Comparison of ENCODE assay signal across 25 cellular contexts in the genomic region with DNA sequence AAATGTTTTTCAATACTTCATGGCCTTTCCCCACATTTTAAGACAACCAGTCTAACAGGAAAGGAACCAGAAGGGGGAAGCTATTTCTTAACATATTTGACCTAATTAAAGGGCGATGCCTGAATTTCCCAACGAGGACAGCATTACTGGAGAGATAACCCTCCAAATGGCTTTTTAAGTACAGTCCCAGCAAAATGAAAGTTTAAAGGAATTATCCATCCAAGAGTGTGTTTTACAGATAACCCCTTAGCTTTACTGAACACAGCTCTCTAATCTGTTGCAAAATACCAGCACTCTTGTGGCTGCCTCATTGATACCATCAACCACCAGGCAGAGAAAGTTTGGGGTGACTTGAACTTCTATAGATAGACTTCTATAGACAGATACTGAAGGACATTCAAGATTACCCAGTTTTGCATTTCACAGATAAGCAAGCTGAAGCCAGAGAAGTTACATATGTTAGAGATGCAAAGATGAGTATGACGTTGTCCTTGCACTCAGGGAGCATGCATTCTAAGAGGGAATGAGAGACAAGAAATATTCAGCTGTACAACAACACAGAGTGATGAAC.
A peak's percentile ranks its signal among the peaks of the same experiment; 100 is the strongest.
DNase-seq lines count a peak whose midpoint lies in the region; ATAC-seq and TF ChIP-seq lines count a peak whose summit lies in the region.
"Had no signal": no experiment of that assay in that cellular context is flagged by ENCODE, and none has a peak within 500 bp of the region (broad histone marks: within the 10 kb centered on the region; RNA-seq: fewer than 3 reads in every experiment).

No MANE protein-coding gene starts in this region.

- no peak overlapping the region for H3K4me3 ChIP-seq in NB4 (ENCODE audit: low read depth, low read length)
- no peak overlapping the region for H3K4me3 ChIP-seq in neutrophil (ENCODE audit: low read depth in 1 of 2, low read length in 1 of 2)
- H3K4me3 ChIP-seq: GM12878, pancreas, right lobe of liver had no signal

- no peaks in the 10 kb centered on the region for H3K9me3 ChIP-seq in neutrophil
- H3K9me3 ChIP-seq: pancreas, right lobe of liver had no signal

- no peaks in the 10 kb centered on the region for H3K36me3 ChIP-seq in neutrophil
- H3K36me3 ChIP-seq: pancreas, right lobe of liver had no signal

- TF ChIP-seq CTCF in NB4 (IDR thresholded peaks at IDR 0.05; ENCODE audit: low read depth, low read length), result no peak
- TF ChIP-seq CTCF in neutrophil (IDR thresholded peaks at IDR 0.05), result no peak

- H3K27ac ChIP-seq in neutrophil, result peak overlapping the region; percentile 67
- H3K27ac ChIP-seq: pancreas had no signal

- TF ChIP-seq POLR2A in NB4 (IDR thresholded peaks at IDR 0.05; ENCODE audit: extremely low read depth, insufficient read length), result no peak
- TF ChIP-seq POLR2A in erythroblast (IDR thresholded peaks at IDR 0.05; ENCODE audit: low read length), result no peak

- peak; percentile 83 for DNase-seq in CMK (ENCODE audit: low read depth)
- peak; percentile 70 for DNase-seq in NB4 (ENCODE audit: low read depth)
- peak; percentile 89 to 98 for DNase-seq in erythroblast (lab: John Stamatoyannopoulos, UW)
- DNase-seq in NCI-H2029 treated with DMSO at 0.1 percent for 48 hours (lab: John Stamatoyannopoulos, UW), result no peak
- no peak for DNase-seq in C1 segment of cervical spinal cord (lab: John Stamatoyannopoulos, UW)
- DNase-seq: activated B cell treated with CpG ODN at 0.5 μM for 24 hours; activated CD4-positive, alpha-beta T cell treated with anti-CD3 and anti-CD28 coated beads, Interleukin-2, amount 50 U/mL, for 4 hours; activated CD8-positive, alpha-beta memory T cell treated with anti-CD3 and anti-CD28 coated beads, Interleukin-2, amount 50 U/mL, for 4 hours; activated effector memory CD4-positive, alpha-beta T cell treated with anti-CD3 and anti-CD28 coated beads, Interleukin-2, amount 50 U/mL, for 16 hours; CD4-positive, alpha-beta T cell; effector CD4-positive, alpha-beta T cell; foreskin melanocyte; HCEC 1CT; hypothalamus; islet precursor cell; Karpas-422; NCI-H1092 treated with DMSO at 0.1 percent for 48 hours; NCI-H1930; pancreas; right lobe of liver; stimulated activated CD4-positive, alpha-beta T cell treated with anti-CD3 and anti-CD28 coated beads, Interleukin-15, amount 100 ng/mL, for 24 hours; stimulated activated CD8-positive, alpha-beta memory T cell treated with anti-CD3 and anti-CD28 coated beads, Interleukin-4, amount 100 ng/mL, for 48 hours had no signal

- no peak for ATAC-seq in HG02970 (IDR thresholded peaks at IDR 0.05; ENCODE audit: low FRiP score, unreplicated experiment)
- ATAC-seq: GM12878, pancreas had no signal

- H3K4me1 ChIP-seq in neutrophil (ENCODE audit: control insufficient read depth in 1 of 2, insufficient read depth in 1 of 2, low read depth in 1 of 2, low read length in 1 of 2), result peaks cover 49 to 63% of the 10 kb centered on the region in 2 experiments

- H3K27me3 ChIP-seq in neutrophil, result no peaks in the 10 kb centered on the region
- H3K27me3 ChIP-seq: pancreas, right lobe of liver had no signal

Comparison
In these comparisons a context has a peak if more than half of its experiments do, and no peak if none do; other contexts are left out.
1. DNase-seq: peak in CMK (single experiment), NB4 (single experiment) and erythroblast (2 of 2); none in NCI-H2029 treated with DMSO at 0.1 percent for 48 hours (single experiment) and C1 segment of cervical spinal cord (0 of 14).